Comparison of ENCODE assay signal across 2 cellular contexts in the genomic region with DNA sequence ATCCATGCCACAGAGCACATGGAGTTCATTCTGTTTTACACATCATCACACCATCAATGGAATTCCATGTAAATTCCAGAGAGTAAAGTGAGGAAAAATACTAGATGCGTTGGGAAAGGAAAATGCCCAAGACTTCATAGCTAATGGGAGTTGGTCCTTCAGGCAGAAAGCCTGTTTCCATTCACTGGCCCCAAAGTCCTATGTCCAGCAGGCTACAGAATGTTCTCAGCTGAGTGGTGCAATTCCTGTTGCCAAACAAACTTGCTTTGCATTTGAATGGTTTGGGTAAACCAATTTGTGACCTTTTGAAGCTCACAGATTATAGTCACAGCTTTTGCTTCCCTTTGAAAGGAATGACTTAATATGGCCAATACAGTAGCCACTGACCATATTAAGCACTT.
TF ChIP-seq lines count a peak whose summit lies in the region.

No MANE protein-coding gene starts in this region.

TF ChIP-seq in liver, 16 proteins besides CTCF, POLR2A, EP300 and RAD21 (continued from another document):
- TF ChIP-seq, protein P1, sequence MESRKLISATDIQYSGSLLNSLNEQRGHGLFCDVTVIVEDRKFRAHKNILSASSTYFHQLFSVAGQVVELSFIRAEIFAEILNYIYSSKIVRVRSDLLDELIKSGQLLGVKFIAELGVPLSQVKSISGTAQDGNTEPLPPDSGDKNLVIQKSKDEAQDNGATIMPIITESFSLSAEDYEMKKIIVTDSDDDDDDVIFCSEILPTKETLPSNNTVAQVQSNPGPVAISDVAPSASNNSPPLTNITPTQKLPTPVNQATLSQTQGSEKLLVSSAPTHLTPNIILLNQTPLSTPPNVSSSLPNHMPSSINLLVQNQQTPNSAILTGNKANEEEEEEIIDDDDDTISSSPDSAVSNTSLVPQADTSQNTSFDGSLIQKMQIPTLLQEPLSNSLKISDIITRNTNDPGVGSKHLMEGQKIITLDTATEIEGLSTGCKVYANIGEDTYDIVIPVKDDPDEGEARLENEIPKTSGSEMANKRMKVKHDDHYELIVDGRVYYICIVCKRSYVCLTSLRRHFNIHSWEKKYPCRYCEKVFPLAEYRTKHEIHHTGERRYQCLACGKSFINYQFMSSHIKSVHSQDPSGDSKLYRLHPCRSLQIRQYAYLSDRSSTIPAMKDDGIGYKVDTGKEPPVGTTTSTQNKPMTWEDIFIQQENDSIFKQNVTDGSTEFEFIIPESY (IDR thresholded peaks at IDR 0.05) = no peak
- TF ChIP-seq HNF4A (conservative IDR thresholded peaks at IDR 0.05) (peak; percentile 37 to 45), SP1 (IDR thresholded peaks at IDR 0.05) (peak; percentile 13)

TF ChIP-seq in HepG2, 621 proteins besides CTCF, POLR2A, EP300 and RAD21 (continued from another document):
- TF ChIP-seq ZNF558 (CRISPR knock-in tag; IDR thresholded peaks at IDR 0.05; ENCODE audit: borderline replicate concordance) = no peak
- TF ChIP-seq ZMYM3 (CRISPR knock-in tag; IDR thresholded peaks at IDR 0.05) = no peak
- TF ChIP-seq MXI1 (IDR thresholded peaks at IDR 0.05; ENCODE audit: borderline replicate concordance, low read depth, low read length) = no peak
